1 cellular context compared by ENCODE assay signal in the genomic region with DNA sequence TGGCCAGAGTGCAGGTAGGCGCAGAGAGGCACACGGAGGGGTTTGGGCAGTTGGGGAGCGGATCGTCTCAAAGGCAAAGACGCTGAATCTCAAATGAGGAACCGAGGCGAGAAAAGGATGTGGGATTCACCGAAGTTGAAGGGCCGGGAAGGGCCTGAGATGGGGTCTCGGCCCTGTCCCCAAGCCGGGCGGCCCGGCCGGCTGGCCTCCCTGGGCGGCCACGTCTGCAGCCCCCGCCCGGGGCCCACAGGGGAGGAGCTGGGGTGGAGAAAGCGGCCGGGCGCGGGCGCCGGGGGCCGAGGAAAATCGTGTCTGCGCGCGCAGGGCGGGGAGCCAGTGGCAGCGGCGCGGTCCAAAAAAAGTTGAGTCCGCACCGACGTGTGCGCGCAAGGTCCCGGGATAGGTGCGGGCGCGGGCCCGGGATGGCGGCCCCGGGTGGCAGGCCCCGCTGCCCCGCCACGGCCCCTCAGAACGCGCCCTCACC.
TF ChIP-seq lines count a peak whose summit lies in the region.

No MANE protein-coding gene starts in this region.

TF ChIP-seq in HepG2, 621 proteins besides CTCF, POLR2A, EP300 and RAD21 (continued from another document and continues in another):
- TF ChIP-seq, protein P1, sequence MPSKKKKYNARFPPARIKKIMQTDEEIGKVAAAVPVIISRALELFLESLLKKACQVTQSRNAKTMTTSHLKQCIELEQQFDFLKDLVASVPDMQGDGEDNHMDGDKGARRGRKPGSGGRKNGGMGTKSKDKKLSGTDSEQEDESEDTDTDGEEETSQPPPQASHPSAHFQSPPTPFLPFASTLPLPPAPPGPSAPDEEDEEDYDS (CRISPR knock-in tag; IDR thresholded peaks at IDR 0.05), result no peak
- no peak for TF ChIP-seq ZNF766 (CRISPR knock-in tag; IDR thresholded peaks at IDR 0.05; ENCODE audit: borderline replicate concordance)
- TF ChIP-seq ZNF496 (CRISPR knock-in tag; IDR thresholded peaks at IDR 0.05; ENCODE audit: insufficient replicate concordance), result no peak
- no peak for TF ChIP-seq NCOA2 (CRISPR knock-in tag; IDR thresholded peaks at IDR 0.05)
- TF ChIP-seq RXRB (CRISPR knock-in tag; IDR thresholded peaks at IDR 0.05; ENCODE audit: borderline replicate concordance), result no peak
- TF ChIP-seq, protein P2, sequence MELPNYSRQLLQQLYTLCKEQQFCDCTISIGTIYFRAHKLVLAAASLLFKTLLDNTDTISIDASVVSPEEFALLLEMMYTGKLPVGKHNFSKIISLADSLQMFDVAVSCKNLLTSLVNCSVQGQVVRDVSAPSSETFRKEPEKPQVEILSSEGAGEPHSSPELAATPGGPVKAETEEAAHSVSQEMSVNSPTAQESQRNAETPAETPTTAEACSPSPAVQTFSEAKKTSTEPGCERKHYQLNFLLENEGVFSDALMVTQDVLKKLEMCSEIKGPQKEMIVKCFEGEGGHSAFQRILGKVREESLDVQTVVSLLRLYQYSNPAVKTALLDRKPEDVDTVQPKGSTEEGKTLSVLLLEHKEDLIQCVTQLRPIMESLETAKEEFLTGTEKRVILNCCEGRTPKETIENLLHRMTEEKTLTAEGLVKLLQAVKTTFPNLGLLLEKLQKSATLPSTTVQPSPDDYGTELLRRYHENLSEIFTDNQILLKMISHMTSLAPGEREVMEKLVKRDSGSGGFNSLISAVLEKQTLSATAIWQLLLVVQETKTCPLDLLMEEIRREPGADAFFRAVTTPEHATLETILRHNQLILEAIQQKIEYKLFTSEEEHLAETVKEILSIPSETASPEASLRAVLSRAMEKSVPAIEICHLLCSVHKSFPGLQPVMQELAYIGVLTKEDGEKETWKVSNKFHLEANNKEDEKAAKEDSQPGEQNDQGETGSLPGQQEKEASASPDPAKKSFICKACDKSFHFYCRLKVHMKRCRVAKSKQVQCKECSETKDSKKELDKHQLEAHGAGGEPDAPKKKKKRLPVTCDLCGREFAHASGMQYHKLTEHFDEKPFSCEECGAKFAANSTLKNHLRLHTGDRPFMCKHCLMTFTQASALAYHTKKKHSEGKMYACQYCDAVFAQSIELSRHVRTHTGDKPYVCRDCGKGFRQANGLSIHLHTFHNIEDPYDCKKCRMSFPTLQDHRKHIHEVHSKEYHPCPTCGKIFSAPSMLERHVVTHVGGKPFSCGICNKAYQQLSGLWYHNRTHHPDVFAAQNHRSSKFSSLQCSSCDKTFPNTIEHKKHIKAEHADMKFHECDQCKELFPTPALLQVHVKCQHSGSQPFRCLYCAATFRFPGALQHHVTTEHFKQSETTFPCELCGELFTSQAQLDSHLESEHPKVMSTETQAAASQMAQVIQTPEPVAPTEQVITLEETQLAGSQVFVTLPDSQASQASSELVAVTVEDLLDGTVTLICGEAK (IDR thresholded peaks at IDR 0.05), result no peak
- TF ChIP-seq, protein P2 (CRISPR knock-in tag; IDR thresholded peaks at IDR 0.05), result peak; percentile 2; the same call in 1 of the 2 replicates
- no peak for TF ChIP-seq PLRG1 (conservative IDR thresholded peaks at IDR 0.05)
- TF ChIP-seq ATAD3A (CRISPR knock-in tag; IDR thresholded peaks at IDR 0.05), result no peak
- TF ChIP-seq, protein P3, sequence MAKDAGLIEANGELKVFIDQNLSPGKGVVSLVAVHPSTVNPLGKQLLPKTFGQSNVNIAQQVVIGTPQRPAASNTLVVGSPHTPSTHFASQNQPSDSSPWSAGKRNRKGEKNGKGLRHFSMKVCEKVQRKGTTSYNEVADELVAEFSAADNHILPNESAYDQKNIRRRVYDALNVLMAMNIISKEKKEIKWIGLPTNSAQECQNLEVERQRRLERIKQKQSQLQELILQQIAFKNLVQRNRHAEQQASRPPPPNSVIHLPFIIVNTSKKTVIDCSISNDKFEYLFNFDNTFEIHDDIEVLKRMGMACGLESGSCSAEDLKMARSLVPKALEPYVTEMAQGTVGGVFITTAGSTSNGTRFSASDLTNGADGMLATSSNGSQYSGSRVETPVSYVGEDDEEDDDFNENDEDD (CRISPR knock-in tag; IDR thresholded peaks at IDR 0.05; ENCODE audit: borderline replicate concordance), result no peak
- TF ChIP-seq, protein P4, sequence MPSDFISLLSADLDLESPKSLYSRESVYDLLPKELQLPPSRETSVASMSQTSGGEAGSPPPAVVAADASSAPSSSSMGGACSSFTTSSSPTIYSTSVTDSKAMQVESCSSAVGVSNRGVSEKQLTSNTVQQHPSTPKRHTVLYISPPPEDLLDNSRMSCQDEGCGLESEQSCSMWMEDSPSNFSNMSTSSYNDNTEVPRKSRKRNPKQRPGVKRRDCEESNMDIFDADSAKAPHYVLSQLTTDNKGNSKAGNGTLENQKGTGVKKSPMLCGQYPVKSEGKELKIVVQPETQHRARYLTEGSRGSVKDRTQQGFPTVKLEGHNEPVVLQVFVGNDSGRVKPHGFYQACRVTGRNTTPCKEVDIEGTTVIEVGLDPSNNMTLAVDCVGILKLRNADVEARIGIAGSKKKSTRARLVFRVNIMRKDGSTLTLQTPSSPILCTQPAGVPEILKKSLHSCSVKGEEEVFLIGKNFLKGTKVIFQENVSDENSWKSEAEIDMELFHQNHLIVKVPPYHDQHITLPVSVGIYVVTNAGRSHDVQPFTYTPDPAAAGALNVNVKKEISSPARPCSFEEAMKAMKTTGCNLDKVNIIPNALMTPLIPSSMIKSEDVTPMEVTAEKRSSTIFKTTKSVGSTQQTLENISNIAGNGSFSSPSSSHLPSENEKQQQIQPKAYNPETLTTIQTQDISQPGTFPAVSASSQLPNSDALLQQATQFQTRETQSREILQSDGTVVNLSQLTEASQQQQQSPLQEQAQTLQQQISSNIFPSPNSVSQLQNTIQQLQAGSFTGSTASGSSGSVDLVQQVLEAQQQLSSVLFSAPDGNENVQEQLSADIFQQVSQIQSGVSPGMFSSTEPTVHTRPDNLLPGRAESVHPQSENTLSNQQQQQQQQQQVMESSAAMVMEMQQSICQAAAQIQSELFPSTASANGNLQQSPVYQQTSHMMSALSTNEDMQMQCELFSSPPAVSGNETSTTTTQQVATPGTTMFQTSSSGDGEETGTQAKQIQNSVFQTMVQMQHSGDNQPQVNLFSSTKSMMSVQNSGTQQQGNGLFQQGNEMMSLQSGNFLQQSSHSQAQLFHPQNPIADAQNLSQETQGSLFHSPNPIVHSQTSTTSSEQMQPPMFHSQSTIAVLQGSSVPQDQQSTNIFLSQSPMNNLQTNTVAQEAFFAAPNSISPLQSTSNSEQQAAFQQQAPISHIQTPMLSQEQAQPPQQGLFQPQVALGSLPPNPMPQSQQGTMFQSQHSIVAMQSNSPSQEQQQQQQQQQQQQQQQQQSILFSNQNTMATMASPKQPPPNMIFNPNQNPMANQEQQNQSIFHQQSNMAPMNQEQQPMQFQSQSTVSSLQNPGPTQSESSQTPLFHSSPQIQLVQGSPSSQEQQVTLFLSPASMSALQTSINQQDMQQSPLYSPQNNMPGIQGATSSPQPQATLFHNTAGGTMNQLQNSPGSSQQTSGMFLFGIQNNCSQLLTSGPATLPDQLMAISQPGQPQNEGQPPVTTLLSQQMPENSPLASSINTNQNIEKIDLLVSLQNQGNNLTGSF (CRISPR knock-in tag; IDR thresholded peaks at IDR 0.05), result 0 out of 2 replicates have a peak, but pooled peaks have one; percentile 37
- TF ChIP-seq, protein P5, sequence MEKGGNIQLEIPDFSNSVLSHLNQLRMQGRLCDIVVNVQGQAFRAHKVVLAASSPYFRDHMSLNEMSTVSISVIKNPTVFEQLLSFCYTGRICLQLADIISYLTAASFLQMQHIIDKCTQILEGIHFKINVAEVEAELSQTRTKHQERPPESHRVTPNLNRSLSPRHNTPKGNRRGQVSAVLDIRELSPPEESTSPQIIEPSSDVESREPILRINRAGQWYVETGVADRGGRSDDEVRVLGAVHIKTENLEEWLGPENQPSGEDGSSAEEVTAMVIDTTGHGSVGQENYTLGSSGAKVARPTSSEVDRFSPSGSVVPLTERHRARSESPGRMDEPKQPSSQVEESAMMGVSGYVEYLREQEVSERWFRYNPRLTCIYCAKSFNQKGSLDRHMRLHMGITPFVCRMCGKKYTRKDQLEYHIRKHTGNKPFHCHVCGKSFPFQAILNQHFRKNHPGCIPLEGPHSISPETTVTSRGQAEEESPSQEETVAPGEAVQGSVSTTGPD (CRISPR knock-in tag; IDR thresholded peaks at IDR 0.05), result no peak
- 0 out of 2 replicates have a peak, but pooled peaks have one; percentile 3 for TF ChIP-seq ZNF337 (CRISPR knock-in tag; IDR thresholded peaks at IDR 0.05; ENCODE audit: borderline replicate concordance, low read depth)
- TF ChIP-seq EED (CRISPR knock-in tag; IDR thresholded peaks at IDR 0.05), result no peak
- TF ChIP-seq EHMT2 (IDR thresholded peaks at IDR 0.05; ENCODE audit: borderline replicate concordance, low read depth, low read length), result no peak
- no peak for TF ChIP-seq ZBTB8A (CRISPR knock-in tag; IDR thresholded peaks at IDR 0.05; ENCODE audit: borderline replicate concordance, low read depth)
- TF ChIP-seq ZNF235 (CRISPR knock-in tag; IDR thresholded peaks at IDR 0.05; ENCODE audit: borderline replicate concordance), result no peak
- TF ChIP-seq HIVEP1 (CRISPR knock-in tag; IDR thresholded peaks at IDR 0.05), result 0 out of 2 replicates have a peak, but pooled peaks have one; percentile 6
- 0 out of 2 replicates have a peak, but pooled peaks have one; percentile 28 for TF ChIP-seq MTF1 (CRISPR knock-in tag; IDR thresholded peaks at IDR 0.05)
- TF ChIP-seq TRIM24 (CRISPR knock-in tag; IDR thresholded peaks at IDR 0.05), result no peak
- TF ChIP-seq, protein P6, sequence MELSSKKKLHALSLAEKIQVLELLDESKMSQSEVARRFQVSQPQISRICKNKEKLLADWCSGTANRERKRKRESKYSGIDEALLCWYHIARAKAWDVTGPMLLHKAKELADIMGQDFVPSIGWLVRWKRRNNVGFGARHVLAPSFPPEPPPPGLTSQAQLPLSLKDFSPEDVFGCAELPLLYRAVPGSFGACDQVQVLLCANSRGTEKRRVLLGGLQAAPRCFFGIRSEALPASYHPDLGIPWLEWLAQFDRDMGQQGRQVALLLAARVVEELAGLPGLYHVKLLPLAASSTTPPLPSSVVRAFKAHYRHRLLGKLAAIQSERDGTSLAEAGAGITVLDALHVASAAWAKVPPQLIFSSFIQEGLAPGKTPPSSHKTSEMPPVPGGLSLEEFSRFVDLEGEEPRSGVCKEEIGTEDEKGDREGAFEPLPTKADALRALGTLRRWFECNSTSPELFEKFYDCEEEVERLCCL (CRISPR knock-in tag; IDR thresholded peaks at IDR 0.05; ENCODE audit: borderline replicate concordance), result no peak
- no peak for TF ChIP-seq ZNF703 (CRISPR knock-in tag; IDR thresholded peaks at IDR 0.05; ENCODE audit: borderline replicate concordance)
- no peak for TF ChIP-seq ZIK1 (CRISPR knock-in tag; IDR thresholded peaks at IDR 0.05; ENCODE audit: borderline replicate concordance, low read depth)
- peak; percentile 30; the same call in 1 of the 2 replicates for TF ChIP-seq ZNF274 (CRISPR knock-in tag; IDR thresholded peaks at IDR 0.05)
- no peak for TF ChIP-seq ZNF253 (CRISPR knock-in tag; IDR thresholded peaks at IDR 0.05; ENCODE audit: borderline replicate concordance)
- TF ChIP-seq, protein P7, sequence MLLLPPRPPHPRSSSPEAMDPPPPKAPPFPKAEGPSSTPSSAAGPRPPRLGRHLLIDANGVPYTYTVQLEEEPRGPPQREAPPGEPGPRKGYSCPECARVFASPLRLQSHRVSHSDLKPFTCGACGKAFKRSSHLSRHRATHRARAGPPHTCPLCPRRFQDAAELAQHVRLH (CRISPR knock-in tag; IDR thresholded peaks at IDR 0.05; ENCODE audit: borderline replicate concordance, low read depth), result no peak
- no peak for TF ChIP-seq NKX3-1 (CRISPR knock-in tag; IDR thresholded peaks at IDR 0.05)
- no peak for TF ChIP-seq ZNF556 (CRISPR knock-in tag; IDR thresholded peaks at IDR 0.05; ENCODE audit: borderline replicate concordance)
- TF ChIP-seq, protein P8, sequence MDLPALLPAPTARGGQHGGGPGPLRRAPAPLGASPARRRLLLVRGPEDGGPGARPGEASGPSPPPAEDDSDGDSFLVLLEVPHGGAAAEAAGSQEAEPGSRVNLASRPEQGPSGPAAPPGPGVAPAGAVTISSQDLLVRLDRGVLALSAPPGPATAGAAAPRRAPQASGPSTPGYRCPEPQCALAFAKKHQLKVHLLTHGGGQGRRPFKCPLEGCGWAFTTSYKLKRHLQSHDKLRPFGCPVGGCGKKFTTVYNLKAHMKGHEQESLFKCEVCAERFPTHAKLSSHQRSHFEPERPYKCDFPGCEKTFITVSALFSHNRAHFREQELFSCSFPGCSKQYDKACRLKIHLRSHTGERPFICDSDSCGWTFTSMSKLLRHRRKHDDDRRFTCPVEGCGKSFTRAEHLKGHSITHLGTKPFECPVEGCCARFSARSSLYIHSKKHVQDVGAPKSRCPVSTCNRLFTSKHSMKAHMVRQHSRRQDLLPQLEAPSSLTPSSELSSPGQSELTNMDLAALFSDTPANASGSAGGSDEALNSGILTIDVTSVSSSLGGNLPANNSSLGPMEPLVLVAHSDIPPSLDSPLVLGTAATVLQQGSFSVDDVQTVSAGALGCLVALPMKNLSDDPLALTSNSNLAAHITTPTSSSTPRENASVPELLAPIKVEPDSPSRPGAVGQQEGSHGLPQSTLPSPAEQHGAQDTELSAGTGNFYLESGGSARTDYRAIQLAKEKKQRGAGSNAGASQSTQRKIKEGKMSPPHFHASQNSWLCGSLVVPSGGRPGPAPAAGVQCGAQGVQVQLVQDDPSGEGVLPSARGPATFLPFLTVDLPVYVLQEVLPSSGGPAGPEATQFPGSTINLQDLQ (CRISPR knock-in tag; IDR thresholded peaks at IDR 0.05), result no peak
- TF ChIP-seq BORCS8-MEF2B (CRISPR knock-in tag; IDR thresholded peaks at IDR 0.05), result no peak
- TF ChIP-seq JDP2 (CRISPR knock-in tag; IDR thresholded peaks at IDR 0.05; ENCODE audit: borderline replicate concordance), result no peak
- no peak for TF ChIP-seq SIX4 (CRISPR knock-in tag; IDR thresholded peaks at IDR 0.05)
